Comparison of ENCODE assay signal across 14 cellular contexts in genomic region chr1:3121401-3122215, GRCh38. TPM values are rescaled to one million over a fixed set of nuclear protein-coding genes. Genes with fewer than 3 reads are reported as not detected.
"Had no signal": no experiment of that assay in that cellular context is flagged by ENCODE, and none has a peak within 500 bp of the region (broad histone marks: within the 10 kb centered on the region; RNA-seq: fewer than 3 reads in every experiment).

No MANE protein-coding gene starts in this region.

- ATAC-seq: foreskin keratinocyte; left colon; stimulated activated memory B cell treated with anti-CD40 and anti-IgM and Interleukin-4, amounts not matched to agents 10 μg/mL and 1 μg/mL and 100 μg/mL, for 72 hours had no signal

- H3K4me3 ChIP-seq: transverse colon had no signal

- H3K9me3 ChIP-seq: transverse colon had no signal

- H3K27ac ChIP-seq: foreskin keratinocyte, transverse colon had no signal

- H3K4me1 ChIP-seq: foreskin keratinocyte had no signal

- H3K27me3 ChIP-seq: foreskin keratinocyte, transverse colon had no signal

- H3K36me3 ChIP-seq: transverse colon had no signal

- DNase-seq: activated CD4-positive, CD25-positive, alpha-beta regulatory T cell treated with anti-CD3 and anti-CD28 coated beads, Interleukin-2, amount 50 U/mL, for 72 hours; activated naive CD8-positive, alpha-beta T cell treated with anti-CD3 and anti-CD28 coated beads for 36 hours; effector CD8-positive, alpha-beta T cell; foreskin keratinocyte; glutamatergic neuron; left colon; mammary epithelial cell; naive B cell; stimulated activated CD4-positive, alpha-beta T cell treated with anti-CD3 and anti-CD28 coated beads, Interleukin-2, amount 100 ng/mL, for 48 hours; transverse colon had no signal

RNA-seq across cellular contexts. Expression of gene PRDM16, which starts 52.6 kb away (rescaled TPM):
- total RNA-seq: activated CD8-positive, alpha-beta memory T cell treated with anti-CD3 and anti-CD28 coated beads for 36 hours; activated T-helper 1 cell treated with anti-CD3 and anti-CD28 coated beads, Interleukin-12 subunit alpha, Interleukin-12 subunit beta, Interleukin-2, Interleukin-4 antibody, amounts not matched to agents 30 ng/mL and 10 ng/mL and 1 ng/mL, durations not matched to agents 14 hours and 24 hours and 36 hours; mammary epithelial cell; mononuclear cell had no signal
